ENCODE assay signal across 26 cellular contexts in genomic region chr3:176926034-176926433, GRCh38.
"Had no signal": no experiment of that assay in that cellular context is flagged by ENCODE, and none has a peak within 500 bp of the region (broad histone marks: within the 10 kb centered on the region; RNA-seq: fewer than 3 reads in every experiment).

No MANE protein-coding gene starts in this region.

- DNase-seq: immature natural killer cell; kidney; left colon; left lung; midbrain; mucosa of descending colon; naive thymus-derived CD4-positive, alpha-beta T cell; ovary; stimulated activated CD4-positive, alpha-beta T cell treated with anti-CD3 and anti-CD28 coated beads, Interleukin-12 subunit alpha, Interleukin-12 subunit beta, amount 100 ng/mL, for 4 hours; stimulated activated CD4-positive, alpha-beta T cell treated with anti-CD3 and anti-CD28 coated beads, Interleukin-15, amount 100 ng/mL, for 24 hours; stimulated activated CD4-positive, alpha-beta T cell treated with anti-CD3 and anti-CD28 coated beads, Interleukin-2, amount 100 ng/mL, for 24 hours; stimulated activated CD4-positive, alpha-beta T cell treated with anti-CD3 and anti-CD28 coated beads, Interleukin-4, amount 100 ng/mL, for 1 hour; stimulated activated naive B cell treated with anti-CD40 and anti-IgM and Interleukin-4, amounts not matched to agents 10 μg/mL and 1 μg/mL and 100 μg/mL, for 72 hours; stimulated activated naive CD8-positive, alpha-beta T cell treated with anti-CD3 and anti-CD28 coated beads, Interleukin-15, Interleukin-2, amounts not matched to agents 100 U/mL and 50 U/mL, for 24 hours; stomach; testis; thyroid gland; transverse colon; upper lobe of left lung had no signal

- H3K27me3 Mint-ChIP-seq: progenitor cell of endocrine pancreas had no signal

- H3K9me3 ChIP-seq: left lung, mucosa of descending colon, ovary, right atrium auricular region, stomach, testis, thyroid gland, upper lobe of left lung, vagina had no signal

- H3K9me3 Mint-ChIP-seq: memory B cell; natural killer cell treated with Interleukin-12 subunit alpha and Interleukin-12 subunit beta and Interleukin-15 and Interleukin-18, amount 100 ng/mL, for 72 hours; stimulated activated naive B cell treated with anti-CD40 and anti-IgM and Interleukin-4, amounts not matched to agents 10 μg/mL and 1 μg/mL and 100 μg/mL, for 72 hours had no signal

- H3K4me3 Mint-ChIP-seq: immature natural killer cell; memory B cell; naive thymus-derived CD4-positive, alpha-beta T cell; natural killer cell treated with Interleukin-12 subunit alpha and Interleukin-12 subunit beta and Interleukin-15 and Interleukin-18, amount 100 ng/mL, for 72 hours; stimulated activated naive B cell treated with anti-CD40 and anti-IgM and Interleukin-4, amounts not matched to agents 10 μg/mL and 1 μg/mL and 100 μg/mL, for 72 hours had no signal

- H3K4me1 ChIP-seq: left lung, right atrium auricular region, testis, transverse colon, upper lobe of left lung, vagina had no signal

- H3K4me3 ChIP-seq: left lung, mucosa of descending colon, ovary, right atrium auricular region, skin epidermis, stomach, testis, thyroid gland, transverse colon, upper lobe of left lung, vagina had no signal

- H3K36me3 Mint-ChIP-seq: immature natural killer cell; memory B cell; naive thymus-derived CD4-positive, alpha-beta T cell; natural killer cell treated with Interleukin-12 subunit alpha and Interleukin-12 subunit beta and Interleukin-15 and Interleukin-18, amount 100 ng/mL, for 72 hours; stimulated activated naive B cell treated with anti-CD40 and anti-IgM and Interleukin-4, amounts not matched to agents 10 μg/mL and 1 μg/mL and 100 μg/mL, for 72 hours had no signal

- H3K4me1 Mint-ChIP-seq: memory B cell; naive thymus-derived CD4-positive, alpha-beta T cell had no signal

- H3K27ac Mint-ChIP-seq: immature natural killer cell; memory B cell; naive thymus-derived CD4-positive, alpha-beta T cell; natural killer cell treated with Interleukin-12 subunit alpha and Interleukin-12 subunit beta and Interleukin-15 and Interleukin-18, amount 100 ng/mL, for 72 hours; progenitor cell of endocrine pancreas; stimulated activated naive B cell treated with anti-CD40 and anti-IgM and Interleukin-4, amounts not matched to agents 10 μg/mL and 1 μg/mL and 100 μg/mL, for 72 hours had no signal

- H3K27me3 ChIP-seq: left lung, ovary, right atrium auricular region, stomach, testis, thyroid gland, transverse colon, upper lobe of left lung, vagina had no signal

- ATAC-seq: left colon; left lung; mucosa of descending colon; naive thymus-derived CD4-positive, alpha-beta T cell; natural killer cell treated with Interleukin-12 subunit alpha and Interleukin-12 subunit beta and Interleukin-15 and Interleukin-18, amount 100 ng/mL, for 72 hours; sciatic nerve; stimulated activated naive B cell treated with anti-CD40 and anti-IgM and Interleukin-4, amounts not matched to agents 10 μg/mL and 1 μg/mL and 100 μg/mL, for 72 hours; stimulated activated naive CD8-positive, alpha-beta T cell treated with anti-CD3 and anti-CD28 coated beads, Interleukin-15, Interleukin-2, amounts not matched to agents 100 U/mL and 50 U/mL, for 24 hours had no signal

- H3K36me3 ChIP-seq: left lung, ovary, right atrium auricular region, stomach, thyroid gland, transverse colon, upper lobe of left lung, vagina had no signal

- H3K27ac ChIP-seq: left lung, ovary, right atrium auricular region, skin epidermis, stomach, testis, thyroid gland, transverse colon, upper lobe of left lung, vagina had no signal
